In genomic region chr4:99893991-99894981, GRCh38 we compare ENCODE assay signal across 8 cellular contexts. TPM values are rescaled to one million over a fixed set of nuclear protein-coding genes. Genes with fewer than 3 reads are reported as not detected.
DNase-seq lines count a peak whose midpoint lies in the region; ATAC-seq and TF ChIP-seq lines count a peak whose summit lies in the region.

Gene LAMTOR3, minus strand, starts transcription at chr4:99894427. Its CDS starts 464 bp downstream, at chr4:99893963.

- intact Hi-C loops in left ventricle myocardium inferior (cut with micrococcal nuclease) (no loop called here), posterior vena cava (cut with DNase I) (loop anchor here in 1 of 2 donors (10.0 kb wide), 1 partner anchor 51 kb away; the partner anchor contains the start of gene DNAJB14)

- H3K4me3 ChIP-seq in left ventricle myocardium inferior (peak within 1 kb of the TSS; percentile 85), upper lobe of left lung (peak within 1 kb of the TSS; percentile 67 to 91 (median 86))

- no peak for TF ChIP-seq CTCF in left ventricle myocardium inferior (IDR thresholded peaks at IDR 0.05; ENCODE audit: borderline replicate concordance)
- no peak for TF ChIP-seq CTCF in upper lobe of left lung (IDR thresholded peaks at IDR 0.05)

- H3K36me3 Mint-ChIP-seq in T-helper 1 cell treated with Interleukin-12 subunit alpha and Interleukin-12 subunit beta and Interleukin-4 antibody, amounts not matched to agents 30 μg/mL and 1 μg/mL, for 36 hours (ENCODE audit: low read depth), result peaks cover 9% of the 10 kb centered on the region

- peaks cover 31% of the 10 kb centered on the region for H3K4me1 Mint-ChIP-seq in T-helper 1 cell treated with Interleukin-12 subunit alpha and Interleukin-12 subunit beta and Interleukin-4 antibody, amounts not matched to agents 30 μg/mL and 1 μg/mL, for 36 hours (ENCODE audit: low read depth)

- peak; percentile 74 for DNase-seq in NCI-H1694 treated with DMSO at 0.1 percent for 48 hours (lab: John Stamatoyannopoulos, UW)
- peak; percentile 64 for DNase-seq in amniotic stem cell (lab: John Stamatoyannopoulos, UW)
- DNase-seq in left ventricle myocardium inferior, result peak; percentile 90
- DNase-seq in posterior vena cava (ENCODE audit: low spot score), result peak; percentile 97
- peak; percentile 95 for DNase-seq in upper lobe of left lung

- TF ChIP-seq EP300 in upper lobe of left lung (IDR thresholded peaks at IDR 0.05), result peak in 1 of 4 donors; percentile 34

- H3K27ac ChIP-seq in left ventricle myocardium inferior (replicated peaks) (peak within 1 kb of the TSS; percentile 87), upper lobe of left lung (peak within 1 kb of the TSS; percentile 84 to 93 (median 90))

- H3K27me3 Mint-ChIP-seq in T-helper 1 cell treated with Interleukin-12 subunit alpha and Interleukin-12 subunit beta and Interleukin-4 antibody, amounts not matched to agents 30 μg/mL and 1 μg/mL, for 36 hours (ENCODE audit: low read depth), result no peaks in the 10 kb centered on the region

- H3K9me3 Mint-ChIP-seq in T-helper 1 cell treated with Interleukin-12 subunit alpha and Interleukin-12 subunit beta and Interleukin-4 antibody, amounts not matched to agents 30 μg/mL and 1 μg/mL, for 36 hours, result no peaks in the 10 kb centered on the region

- peak; percentile 100 for ATAC-seq in GM18498 (IDR thresholded peaks at IDR 0.05; ENCODE audit: unreplicated experiment)
- ATAC-seq in HG02885 (IDR thresholded peaks at IDR 0.05; ENCODE audit: poor library complexity, unreplicated experiment), result peak; percentile 100
- ATAC-seq in upper lobe of left lung (ENCODE audit: low FRiP score in 2 of 2), result peak; percentile 98 to 99

- TF ChIP-seq POLR2A in upper lobe of left lung (IDR thresholded peaks at IDR 0.05), result peak in 2 of 4 donors; percentile 41 to 64

- peaks cover 47% of the 10 kb centered on the region for H3K4me1 ChIP-seq in left ventricle myocardium inferior
- peaks cover 14 to 36% (median 28%) of the 10 kb centered on the region in 4 donors for H3K4me1 ChIP-seq in upper lobe of left lung

- 4 to 5% methylated on average over 23 to 25 of the region's 49 CpGs for WGBS in upper lobe of left lung, 2 donors

- H3K36me3 ChIP-seq in left ventricle myocardium inferior (peaks cover 2% of the 10 kb centered on the region), upper lobe of left lung (peaks cover 0 to 20% (median 0%) of the 10 kb centered on the region in 4 donors)

- peak within 1 kb of the TSS; percentile 97 for H3K4me3 Mint-ChIP-seq in T-helper 1 cell treated with Interleukin-12 subunit alpha and Interleukin-12 subunit beta and Interleukin-4 antibody, amounts not matched to agents 30 μg/mL and 1 μg/mL, for 36 hours

- peak within 1 kb of the TSS; percentile 97 for H3K27ac Mint-ChIP-seq in T-helper 1 cell treated with Interleukin-12 subunit alpha and Interleukin-12 subunit beta and Interleukin-4 antibody, amounts not matched to agents 30 μg/mL and 1 μg/mL, for 36 hours

- no peaks in the 10 kb centered on the region for H3K9me3 ChIP-seq in left ventricle myocardium inferior (replicated peaks)
- H3K9me3 ChIP-seq in upper lobe of left lung, result no peaks in the 10 kb centered on the region

- H3K27me3 ChIP-seq in left ventricle myocardium inferior (ENCODE audit: low read depth) (no peaks in the 10 kb centered on the region), upper lobe of left lung (no peaks in the 10 kb centered on the region)

RNA-seq across cellular contexts. Expression of gene LAMTOR3, which starts in this region (rescaled TPM):
- 38.5 TPM for total RNA-seq in left ventricle myocardium inferior
- total RNA-seq in posterior vena cava, result 10 to 100 TPM; 26.1 to 30.6 TPM
- total RNA-seq in upper lobe of left lung, result 10 to 100 TPM in 5 of 6 donors, 1 to 10 TPM in 1; 6.4 to 46.3 (median 40.9) TPM

Comparison
In these comparisons a context has a peak if more than half of its experiments do, and no peak if none do; other contexts are left out.
1. Peak in every context shown above with its lines: DNase-seq, ATAC-seq, H3K4me3 ChIP-seq and H3K27ac ChIP-seq.